Comparison of ENCODE assay signal across 11 cellular contexts in genomic region chr18:1015777-1016176, GRCh38.
"Had no signal": no experiment of that assay in that cellular context is flagged by ENCODE, and none has a peak within 500 bp of the region (broad histone marks: within the 10 kb centered on the region; RNA-seq: fewer than 3 reads in every experiment).

No MANE protein-coding gene starts in this region.

- DNase-seq: activated CD4-positive, alpha-beta memory T cell treated with anti-CD3 and anti-CD28 coated beads for 36 hours; activated gamma-delta T cell; activated T-cell treated with anti-CD3 and anti-CD28 coated beads, Interleukin-2, amount 50 U/mL, for 48 hours; esophagus squamous epithelium; foreskin keratinocyte; head of caudate nucleus; stimulated activated naive B cell treated with anti-CD40 and anti-IgM and Interleukin-4, amounts not matched to agents 10 μg/mL and 1 μg/mL and 100 μg/mL, for 72 hours; T-helper 9 cell had no signal

- H3K27ac ChIP-seq: esophagus squamous epithelium, foreskin keratinocyte, parathyroid adenoma, right atrium auricular region had no signal

- H3K36me3 ChIP-seq: esophagus squamous epithelium, right atrium auricular region had no signal

- H3K9me3 ChIP-seq: esophagus squamous epithelium, right atrium auricular region had no signal

- H2AFZ ChIP-seq: parathyroid adenoma had no signal

- H3K9ac ChIP-seq: parathyroid adenoma had no signal

- H3K4me3 ChIP-seq: esophagus squamous epithelium, right atrium auricular region had no signal

- ATAC-seq: foreskin keratinocyte; left lobe of liver; stimulated activated naive B cell treated with anti-CD40 and anti-IgM and Interleukin-4, amounts not matched to agents 10 μg/mL and 1 μg/mL and 100 μg/mL, for 72 hours had no signal

- H3K4me1 ChIP-seq: esophagus squamous epithelium, foreskin keratinocyte, parathyroid adenoma, right atrium auricular region had no signal

- H3K27me3 ChIP-seq: esophagus squamous epithelium, foreskin keratinocyte, right atrium auricular region had no signal

- H3K79me2 ChIP-seq: parathyroid adenoma had no signal
